ENCODE assay signal across 9 cellular contexts in genomic region chr15:48861813-48862431, GRCh38. TPM values are rescaled to one million over a fixed set of nuclear protein-coding genes. Genes with fewer than 3 reads are reported as not detected.
DNase-seq lines count a peak whose midpoint lies in the region; ATAC-seq and TF ChIP-seq lines count a peak whose summit lies in the region.
"Had no signal": no experiment of that assay in that cellular context is flagged by ENCODE, and none has a peak within 500 bp of the region (broad histone marks: within the 10 kb centered on the region; RNA-seq: fewer than 3 reads in every experiment).

No MANE protein-coding gene starts in this region.

- POLR2A ChIA-PET in activated CD4-positive, alpha-beta T cell treated with anti-CD3 and anti-CD28 coated beads for 36 hours (lab: Charles Lee): interaction anchor here (0.8 to 1.5 kb wide), 2 partner anchors 16 to 114 kb away, joined by 3 to 4 read pairs; partner anchors contain the start of gene EID1

- H3K4me3 ChIP-seq in fibroblast of mammary gland (ENCODE audit: control insufficient read depth, low read depth, low read length) (no peak overlapping the region), neuronal stem cell (ENCODE audit: low read length in 2 of 2) (no peak overlapping the region)

- no peak overlapping the region for H2BK120ac ChIP-seq in neuronal stem cell (ENCODE audit: low read depth, low read length)

- peak; percentile 58 for DNase-seq in activated CD4-positive, alpha-beta T cell treated with anti-CD3 and anti-CD28 coated beads for 36 hours
- no peak for DNase-seq in activated CD4-positive, alpha-beta T cell treated with anti-CD3 and anti-CD28 coated beads for 1 hour
- peak; percentile 33 for DNase-seq in NCI-H345 treated with DMSO at 0.1 percent for 48 hours (lab: John Stamatoyannopoulos, UW; ENCODE audit: unreplicated experiment)
- DNase-seq in activated CD4-positive, alpha-beta T cell treated with anti-CD3 and anti-CD28 coated beads, Interleukin-2, amount 50 U/mL, for 4 hours: peak; percentile 12 to 27
- DNase-seq in fibroblast of mammary gland (ENCODE audit: low read depth): peak; percentile 85
- DNase-seq in neuronal stem cell (ENCODE audit: low spot score): peak; percentile 56

- H3K4me3 Mint-ChIP-seq in activated CD4-positive, alpha-beta T cell treated with anti-CD3 and anti-CD28 coated beads for 36 hours: no peak overlapping the region

- peaks cover 6 to 11% of the 10 kb centered on the region in 2 donors for H3K4me1 ChIP-seq in neuronal stem cell (ENCODE audit: control insufficient read depth in 2 of 2, insufficient read depth in 1 of 2, low read depth in 1 of 2, low read length in 2 of 2)

- H3K23ac ChIP-seq in neuronal stem cell (ENCODE audit: low read depth, low read length, poor library complexity): no peak overlapping the region

- H3K14ac ChIP-seq in neuronal stem cell (ENCODE audit: low read length): no peak overlapping the region

- no peak overlapping the region for H2BK12ac ChIP-seq in neuronal stem cell (ENCODE audit: low read length)

- H3K27ac ChIP-seq in neuronal stem cell (replicated peaks; ENCODE audit: low read length): no peak overlapping the region
- H3K27ac ChIP-seq: epithelial cell of prostate had no signal

- CTCF ChIA-PET in activated CD4-positive, alpha-beta T cell treated with anti-CD3 and anti-CD28 coated beads for 36 hours (lab: Charles Lee): interaction anchor here (0.6 to 7.4 kb wide), 36 partner anchors 8 to 1283 kb away, joined by 3 to 76 read pairs (median 4); partner anchors contain the start of genes CEP152, FGF7 and SHC4

- no peaks in the 10 kb centered on the region for H3K27me3 ChIP-seq in neuronal stem cell (ENCODE audit: control insufficient read depth in 3 of 3, insufficient read depth in 3 of 3, low read depth in 1 of 3, low read length in 3 of 3)

- H2AK5ac ChIP-seq in neuronal stem cell (ENCODE audit: low read depth, low read length): no peak overlapping the region

- H2BK5ac ChIP-seq in neuronal stem cell (ENCODE audit: low read length): no peak overlapping the region

- H3K4me1 Mint-ChIP-seq in activated CD4-positive, alpha-beta T cell treated with anti-CD3 and anti-CD28 coated beads for 36 hours: peaks cover 6% of the 10 kb centered on the region

- no peak overlapping the region for H2BK15ac ChIP-seq in neuronal stem cell (ENCODE audit: low read length)

- H4K91ac ChIP-seq in neuronal stem cell (ENCODE audit: low read depth, low read length, poor library complexity): no peak overlapping the region

- intact Hi-C loops in activated CD4-positive, alpha-beta T cell treated with anti-CD3 and anti-CD28 coated beads for 36 hours (cut with DNase I, micrococcal nuclease): loop anchor here (1.0 to 5.0 kb wide), 11 partner anchors 67 to 1283 kb away; partner anchors contain the start of genes SECISBP2L (in 2 of the 2) and FGF7 (in 1 of the 2)

- H3K9me3 ChIP-seq in neuronal stem cell (replicated peaks in 1 of 2; ENCODE audit: control insufficient read depth in 2 of 2, insufficient read depth in 1 of 2, low read depth in 1 of 2, low read length in 2 of 2): no peaks in the 10 kb centered on the region

- H3K36me3 Mint-ChIP-seq in activated CD4-positive, alpha-beta T cell treated with anti-CD3 and anti-CD28 coated beads for 36 hours (ENCODE audit: low read depth): no peaks in the 10 kb centered on the region

- H2AFZ ChIP-seq in neuronal stem cell (ENCODE audit: low read length): peak overlapping the region; percentile 77

- H3K4me2 ChIP-seq in neuronal stem cell (ENCODE audit: insufficient read depth, low read length, poor library complexity, severe bottlenecking): no peak overlapping the region

- WGBS in neuronal stem cell (ENCODE audit: extremely low coverage in 2 of 2, insufficient read length in 2 of 2, insufficient replicate concordance in 1 of 2), 2 donors: no CpG with 5 or more reads among the region's 1 CpG

- H3K9me3 Mint-ChIP-seq in activated CD4-positive, alpha-beta T cell treated with anti-CD3 and anti-CD28 coated beads for 36 hours (ENCODE audit: low read depth): no peaks in the 10 kb centered on the region

- H3K18ac ChIP-seq in neuronal stem cell (ENCODE audit: low read length): no peak overlapping the region

- H3K79me1 ChIP-seq in neuronal stem cell (ENCODE audit: low read depth, low read length): no peaks in the 10 kb centered on the region

- H3K27me3 Mint-ChIP-seq in activated CD4-positive, alpha-beta T cell treated with anti-CD3 and anti-CD28 coated beads for 36 hours: peaks cover 3% of the 10 kb centered on the region

- peak; percentile 95 for TF ChIP-seq CTCF in fibroblast of mammary gland (conservative IDR thresholded peaks at IDR 0.05; ENCODE audit: control insufficient read depth, insufficient read depth, low read depth, low read length)

- H3K36me3 ChIP-seq in neuronal stem cell (replicated peaks in 1 of 2; ENCODE audit: control insufficient read depth in 2 of 2, insufficient read depth in 2 of 2, low read length in 2 of 2): no peaks in the 10 kb centered on the region

- no peak overlapping the region for H4K8ac ChIP-seq in neuronal stem cell (ENCODE audit: low read depth, low read length)

- H3K27ac Mint-ChIP-seq in activated CD4-positive, alpha-beta T cell treated with anti-CD3 and anti-CD28 coated beads for 36 hours: no peak overlapping the region

- peak; percentile 59 for ATAC-seq in activated CD4-positive, alpha-beta T cell treated with anti-CD3 and anti-CD28 coated beads for 36 hours
- ATAC-seq in HG02678 (IDR thresholded peaks at IDR 0.05; ENCODE audit: unreplicated experiment): peak; percentile 56
- ATAC-seq in HG03108 (IDR thresholded peaks at IDR 0.05; ENCODE audit: unreplicated experiment): no peak

- H3K4ac ChIP-seq in neuronal stem cell (ENCODE audit: low read length): no peak overlapping the region

- H3K9ac ChIP-seq in neuronal stem cell (ENCODE audit: low read depth, low read length, poor library complexity): no peak overlapping the region

RNA-seq across cellular contexts. Expression of gene EID1, which starts 16.0 kb away (rescaled TPM):
- 10 to 100 TPM; 73.6 to 82.5 TPM for total RNA-seq in activated CD4-positive, alpha-beta T cell treated with anti-CD3 and anti-CD28 coated beads for 36 hours
- 245 TPM for polyA plus RNA-seq in neuronal stem cell (2013, experiment 1 of 2)
- polyA plus RNA-seq in neuronal stem cell (2013, experiment 2 of 2): 255 TPM

RNA-seq across cellular contexts. Expression of gene CEP152, which starts 51.1 kb away (rescaled TPM):
- total RNA-seq in activated CD4-positive, alpha-beta T cell treated with anti-CD3 and anti-CD28 coated beads for 36 hours: 10 to 100 TPM; 34.4 to 42.2 TPM
- polyA plus RNA-seq in neuronal stem cell (2013, experiment 1 of 2): 11.2 TPM
- polyA plus RNA-seq in neuronal stem cell (2013, experiment 2 of 2): 11.9 TPM
